Comparison of ENCODE assay signal across 8 cellular contexts in the genomic region with DNA sequence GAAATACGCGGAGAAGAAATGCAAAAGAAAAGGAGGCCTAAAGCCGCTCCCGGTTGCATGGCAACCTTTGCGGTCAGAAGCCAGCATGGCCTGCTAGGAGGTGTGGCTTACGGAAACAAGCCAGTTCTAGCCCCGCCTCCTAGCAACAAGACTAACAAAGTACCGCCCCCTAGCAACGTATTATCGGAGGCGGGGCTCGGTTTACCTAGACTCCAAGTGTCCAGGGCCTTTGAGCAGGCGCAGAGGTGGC. TPM values are rescaled to one million over a fixed set of nuclear protein-coding genes. Genes with fewer than 3 reads are reported as not detected.
DNase-seq lines count a peak whose midpoint lies in the region; ATAC-seq and TF ChIP-seq lines count a peak whose summit lies in the region.

No MANE protein-coding gene starts in this region.

- no peak for TF ChIP-seq POLR2A in thyroid gland (IDR thresholded peaks at IDR 0.05)

- DNase-seq in activated CD8-positive, alpha-beta memory T cell treated with anti-CD3 and anti-CD28 coated beads, Interleukin-2, amount 10 ng/mL, durations not matched to agents 7 days and 5 days = no peak
- no peak for DNase-seq in activated CD8-positive, alpha-beta memory T cell treated with anti-CD3 and anti-CD28 coated beads, Interleukin-2, amount 50 U/mL, for 4 hours
- DNase-seq in activated naive CD8-positive, alpha-beta T cell treated with anti-CD3 and anti-CD28 coated beads for 36 hours = no peak
- DNase-seq in thyroid gland = no peak
- DNase-seq in NCI-H1048 (lab: John Stamatoyannopoulos, UW) = no peak
- DNase-seq in NCI-H1105 treated with DMSO at 0.1 percent for 48 hours (lab: John Stamatoyannopoulos, UW) = no peak

- CTCF ChIA-PET in activated CD8-positive, alpha-beta memory T cell treated with anti-CD3 and anti-CD28 coated beads, Interleukin-2, amount 10 ng/mL, durations not matched to agents 7 days and 5 days (lab: Charles Lee) = no interaction called here

- H3K27ac ChIP-seq in layer of hippocampus (ENCODE audit: low read depth, low read length) (peak overlapping the region; percentile 94), thyroid gland (peak overlapping the region in 2 of 3 donors; percentile 54 to 76)

- peak overlapping the region in 1 of 3 donors; percentile 22 for H3K4me3 ChIP-seq in thyroid gland (replicated peaks in 1 of 3)

- no peak for TF ChIP-seq CTCF in thyroid gland (IDR thresholded peaks at IDR 0.05)

- H3K9me3 ChIP-seq in thyroid gland = no peaks in the 10 kb centered on the region

- H3K4me1 Mint-ChIP-seq in activated CD8-positive, alpha-beta memory T cell treated with anti-CD3 and anti-CD28 coated beads, Interleukin-2, amount 10 ng/mL, durations not matched to agents 7 days and 5 days = peaks cover 33% of the 10 kb centered on the region
- H3K4me1 Mint-ChIP-seq in activated naive CD8-positive, alpha-beta T cell treated with anti-CD3 and anti-CD28 coated beads for 36 hours = peaks cover 17% of the 10 kb centered on the region

- H3K36me3 ChIP-seq in thyroid gland = peaks cover 30 to 33% of the 10 kb centered on the region in 2 donors

- H3K36me3 Mint-ChIP-seq in activated CD8-positive, alpha-beta memory T cell treated with anti-CD3 and anti-CD28 coated beads, Interleukin-2, amount 10 ng/mL, durations not matched to agents 7 days and 5 days = peaks cover 9% of the 10 kb centered on the region
- peaks cover 2% of the 10 kb centered on the region for H3K36me3 Mint-ChIP-seq in activated naive CD8-positive, alpha-beta T cell treated with anti-CD3 and anti-CD28 coated beads for 36 hours

- ATAC-seq in activated CD8-positive, alpha-beta memory T cell treated with anti-CD3 and anti-CD28 coated beads, Interleukin-2, amount 10 ng/mL, durations not matched to agents 7 days and 5 days = no peak
- no peak for ATAC-seq in HG03521 (IDR thresholded peaks at IDR 0.05; ENCODE audit: unreplicated experiment)

- 0% methylated on average over 13 of the region's 13 CpGs for WGBS in thyroid gland, 2 donors

- H3K9me3 Mint-ChIP-seq in activated CD8-positive, alpha-beta memory T cell treated with anti-CD3 and anti-CD28 coated beads, Interleukin-2, amount 10 ng/mL, durations not matched to agents 7 days and 5 days (ENCODE audit: low read depth) = no peaks in the 10 kb centered on the region
- no peaks in the 10 kb centered on the region for H3K9me3 Mint-ChIP-seq in activated naive CD8-positive, alpha-beta T cell treated with anti-CD3 and anti-CD28 coated beads for 36 hours

- H3K4me3 Mint-ChIP-seq in activated CD8-positive, alpha-beta memory T cell treated with anti-CD3 and anti-CD28 coated beads, Interleukin-2, amount 10 ng/mL, durations not matched to agents 7 days and 5 days = peak overlapping the region; percentile 83
- H3K4me3 Mint-ChIP-seq in activated naive CD8-positive, alpha-beta T cell treated with anti-CD3 and anti-CD28 coated beads for 36 hours = peak overlapping the region; percentile 85

- no peaks in the 10 kb centered on the region for H3K27me3 Mint-ChIP-seq in activated CD8-positive, alpha-beta memory T cell treated with anti-CD3 and anti-CD28 coated beads, Interleukin-2, amount 10 ng/mL, durations not matched to agents 7 days and 5 days
- no peaks in the 10 kb centered on the region for H3K27me3 Mint-ChIP-seq in activated naive CD8-positive, alpha-beta T cell treated with anti-CD3 and anti-CD28 coated beads for 36 hours

- H3K4me1 ChIP-seq in thyroid gland = peaks cover 39% of the 10 kb centered on the region in 2 donors

- intact Hi-C loops in thyroid gland (cut with DNase I) = no loop called here

- peak overlapping the region; percentile 86 for H3K27ac Mint-ChIP-seq in activated CD8-positive, alpha-beta memory T cell treated with anti-CD3 and anti-CD28 coated beads, Interleukin-2, amount 10 ng/mL, durations not matched to agents 7 days and 5 days
- H3K27ac Mint-ChIP-seq in activated naive CD8-positive, alpha-beta T cell treated with anti-CD3 and anti-CD28 coated beads for 36 hours = peak overlapping the region; percentile 87

- no peaks in the 10 kb centered on the region for H3K27me3 ChIP-seq in layer of hippocampus (ENCODE audit: control insufficient read depth, insufficient read depth, low read length)
- H3K27me3 ChIP-seq in thyroid gland = no peaks in the 10 kb centered on the region

RNA-seq across cellular contexts. Expression of gene CYTH2, which starts 0.4 kb away (rescaled TPM):
- 10 to 100 TPM; 42.5 to 47.8 TPM for total RNA-seq in activated CD8-positive, alpha-beta memory T cell treated with anti-CD3 and anti-CD28 coated beads, Interleukin-2, amount 10 ng/mL, durations not matched to agents 7 days and 5 days
- 10 to 100 TPM; 18.2 to 21.7 TPM for total RNA-seq in activated naive CD8-positive, alpha-beta T cell treated with anti-CD3 and anti-CD28 coated beads for 36 hours
- total RNA-seq in thyroid gland = 100 to 1,000 TPM in 2 of 4 donors, 10 to 100 TPM in 2; 91.6 to 232 (median 139) TPM

RNA-seq across cellular contexts. Expression of gene KCNJ14, which starts 13.4 kb away (rescaled TPM):
- total RNA-seq in activated CD8-positive, alpha-beta memory T cell treated with anti-CD3 and anti-CD28 coated beads, Interleukin-2, amount 10 ng/mL, durations not matched to agents 7 days and 5 days = 1 to 10 TPM in 1 of 2 experiments, under 1 TPM in 1; 0.85 to 1.5 TPM
- 1 to 10 TPM; 1.4 to 1.5 TPM for total RNA-seq in activated naive CD8-positive, alpha-beta T cell treated with anti-CD3 and anti-CD28 coated beads for 36 hours
- total RNA-seq in thyroid gland = 1 to 10 TPM; 1.2 to 1.9 (median 1.4) TPM

RNA-seq across cellular contexts. Expression of gene GRWD1, which starts 22.9 kb away (rescaled TPM):
- total RNA-seq in activated CD8-positive, alpha-beta memory T cell treated with anti-CD3 and anti-CD28 coated beads, Interleukin-2, amount 10 ng/mL, durations not matched to agents 7 days and 5 days = 10 to 100 TPM; 37.9 to 58.7 TPM
- total RNA-seq in activated naive CD8-positive, alpha-beta T cell treated with anti-CD3 and anti-CD28 coated beads for 36 hours = 10 to 100 TPM; 91.1 to 98.5 TPM
- 10 to 100 TPM; 22.4 to 40.5 (median 29.1) TPM for total RNA-seq in thyroid gland

RNA-seq across cellular contexts. Expression of gene LMTK3, which starts 42.9 kb away (rescaled TPM):
- 1 to 10 TPM; 3.5 to 5.3 TPM for total RNA-seq in activated CD8-positive, alpha-beta memory T cell treated with anti-CD3 and anti-CD28 coated beads, Interleukin-2, amount 10 ng/mL, durations not matched to agents 7 days and 5 days
- total RNA-seq in activated naive CD8-positive, alpha-beta T cell treated with anti-CD3 and anti-CD28 coated beads for 36 hours = 1 to 10 TPM; 2.2 to 2.8 TPM
- total RNA-seq in thyroid gland = 1 to 10 TPM; 3.0 to 7.1 (median 4.6) TPM
